In genomic region chr5:86665984-86666760, GRCh38 we compare ENCODE assay signal across 13 cellular contexts. TPM values are rescaled to one million over a fixed set of nuclear protein-coding genes. Genes with fewer than 3 reads are reported as not detected.
DNase-seq lines count a peak whose midpoint lies in the region; ATAC-seq and TF ChIP-seq lines count a peak whose summit lies in the region.
"Had no signal": no experiment of that assay in that cellular context is flagged by ENCODE, and none has a peak within 500 bp of the region (broad histone marks: within the 10 kb centered on the region; RNA-seq: fewer than 3 reads in every experiment).

No MANE protein-coding gene starts in this region.

- H3K4me3 Mint-ChIP-seq in CD8-positive, alpha-beta T cell: peak overlapping the region; percentile 81
- H3K4me3 Mint-ChIP-seq in activated CD4-positive, alpha-beta T cell treated with anti-CD3 and anti-CD28 coated beads, Interleukin-2, amount 10 ng/mL, durations not matched to agents 7 days and 5 days: no peak overlapping the region
- H3K4me3 Mint-ChIP-seq in glutamatergic neuron (ENCODE audit: unreplicated experiment): no peak overlapping the region

- no peaks in the 10 kb centered on the region for H3K4me1 ChIP-seq in CD8-positive, alpha-beta T cell (ENCODE audit: insufficient read depth, low read length)
- H3K4me1 ChIP-seq: gastrocnemius medialis, left lung had no signal

- peaks cover 9% of the 10 kb centered on the region for H3K27me3 Mint-ChIP-seq in CD8-positive, alpha-beta T cell (ENCODE audit: low read depth)
- H3K27me3 Mint-ChIP-seq in activated CD4-positive, alpha-beta T cell treated with anti-CD3 and anti-CD28 coated beads, Interleukin-2, amount 10 ng/mL, durations not matched to agents 7 days and 5 days: peaks cover 5% of the 10 kb centered on the region
- peaks cover 2% of the 10 kb centered on the region for H3K27me3 Mint-ChIP-seq in glutamatergic neuron (ENCODE audit: unreplicated experiment)

- peaks cover 13% of the 10 kb centered on the region for H3K4me1 Mint-ChIP-seq in CD8-positive, alpha-beta T cell (ENCODE audit: low read depth)
- H3K4me1 Mint-ChIP-seq in activated CD4-positive, alpha-beta T cell treated with anti-CD3 and anti-CD28 coated beads, Interleukin-2, amount 10 ng/mL, durations not matched to agents 7 days and 5 days: peaks cover 4% of the 10 kb centered on the region
- H3K4me1 Mint-ChIP-seq in glutamatergic neuron (ENCODE audit: low read depth, unreplicated experiment): no peaks in the 10 kb centered on the region

- POLR2A ChIA-PET in CD8-positive, alpha-beta T cell (lab: Charles Lee): interaction anchor here (1.0 kb wide), 1 partner anchor 49 kb away, joined by 3 read pairs; the partner anchor contains the start of gene COX7C
- POLR2A ChIA-PET in activated CD4-positive, alpha-beta T cell treated with anti-CD3 and anti-CD28 coated beads, Interleukin-2, amount 10 ng/mL, durations not matched to agents 7 days and 5 days (lab: Charles Lee): no interaction called here
- POLR2A ChIA-PET in GM10248 (lab: Yijun Ruan, JAX): no interaction called here

- no peaks in the 10 kb centered on the region for H3K27me3 ChIP-seq in CD8-positive, alpha-beta T cell (ENCODE audit: insufficient read depth, low read length)
- H3K27me3 ChIP-seq in H7 (ENCODE audit: control insufficient read depth, insufficient read depth, low read length): no peaks in the 10 kb centered on the region
- H3K27me3 ChIP-seq: gastrocnemius medialis, left lung had no signal

- no peaks in the 10 kb centered on the region for H3K36me3 Mint-ChIP-seq in CD8-positive, alpha-beta T cell
- H3K36me3 Mint-ChIP-seq in activated CD4-positive, alpha-beta T cell treated with anti-CD3 and anti-CD28 coated beads, Interleukin-2, amount 10 ng/mL, durations not matched to agents 7 days and 5 days (ENCODE audit: low read depth): no peaks in the 10 kb centered on the region
- H3K36me3 Mint-ChIP-seq in glutamatergic neuron (ENCODE audit: unreplicated experiment): peaks cover 7% of the 10 kb centered on the region

- H3K9me3 ChIP-seq in CD8-positive, alpha-beta T cell (ENCODE audit: low read length): no peaks in the 10 kb centered on the region
- H3K9me3 ChIP-seq: gastrocnemius medialis, left lung, thoracic aorta had no signal

- no peaks in the 10 kb centered on the region for H3K36me3 ChIP-seq in CD8-positive, alpha-beta T cell (ENCODE audit: insufficient read depth, low read length)
- H3K36me3 ChIP-seq in H7 (replicated peaks; ENCODE audit: control insufficient read depth, insufficient read depth, low read length): no peaks in the 10 kb centered on the region
- H3K36me3 ChIP-seq: gastrocnemius medialis, left lung, thoracic aorta had no signal

- peak overlapping the region; percentile 62 for H3K27ac Mint-ChIP-seq in CD8-positive, alpha-beta T cell
- H3K27ac Mint-ChIP-seq in activated CD4-positive, alpha-beta T cell treated with anti-CD3 and anti-CD28 coated beads, Interleukin-2, amount 10 ng/mL, durations not matched to agents 7 days and 5 days: no peak overlapping the region
- H3K27ac Mint-ChIP-seq in glutamatergic neuron (ENCODE audit: unreplicated experiment): no peak overlapping the region

- peak overlapping the region; percentile 14 for H3K4me3 ChIP-seq in CD8-positive, alpha-beta T cell (ENCODE audit: low read depth, low read length)
- H3K4me3 ChIP-seq in H7 (ENCODE audit: insufficient read depth, low read depth, low read length): peak overlapping the region; percentile 28; the same call in 1 of the 2 replicates
- H3K4me3 ChIP-seq: gastrocnemius medialis, left lung, thoracic aorta had no signal

- TF ChIP-seq CTCF in CD8-positive, alpha-beta T cell (IDR thresholded peaks at IDR 0.05): no peak
- TF ChIP-seq CTCF in glutamatergic neuron (IDR thresholded peaks at IDR 0.05; ENCODE audit: partially characterized antibody, unreplicated experiment) (no peak), GM10248 (IDR thresholded peaks at IDR 0.05; ENCODE audit: control extremely low read depth, extremely low read depth, low read depth, missing control alignments) (no peak)

- H3K27ac ChIP-seq in CD8-positive, alpha-beta T cell (ENCODE audit: low read depth, low read length): no peak overlapping the region
- H3K27ac ChIP-seq: gastrocnemius medialis, left lung, thoracic aorta had no signal

- CTCF ChIA-PET in CD8-positive, alpha-beta T cell (lab: Charles Lee): no interaction called here
- CTCF ChIA-PET in activated CD4-positive, alpha-beta T cell treated with anti-CD3 and anti-CD28 coated beads, Interleukin-2, amount 10 ng/mL, durations not matched to agents 7 days and 5 days (lab: Charles Lee): no interaction called here
- CTCF ChIA-PET in GM10248 (lab: Yijun Ruan, JAX): interaction anchor here (1.7 kb wide), 1 partner anchor 13 kb away, joined by 5 read pairs; no protein-coding TSS in a partner anchor

- ATAC-seq in CD8-positive, alpha-beta T cell: peak; percentile 79
- ATAC-seq in left colon (no peak), GM21576 (IDR thresholded peaks at IDR 0.05; ENCODE audit: unreplicated experiment) (no peak)
- ATAC-seq: gastrocnemius medialis, left lung had no signal

- intact Hi-C loops in CD8-positive, alpha-beta T cell (cut with DNase I, micrococcal nuclease): no loop called here
- intact Hi-C loops in left colon (cut with DNase I, micrococcal nuclease): no loop called here

- no peaks in the 10 kb centered on the region for H3K9me3 Mint-ChIP-seq in CD8-positive, alpha-beta T cell
- H3K9me3 Mint-ChIP-seq in activated CD4-positive, alpha-beta T cell treated with anti-CD3 and anti-CD28 coated beads, Interleukin-2, amount 10 ng/mL, durations not matched to agents 7 days and 5 days: no peaks in the 10 kb centered on the region
- no peaks in the 10 kb centered on the region for H3K9me3 Mint-ChIP-seq in glutamatergic neuron (ENCODE audit: unreplicated experiment)

- DNase-seq in CD8-positive, alpha-beta T cell: peak in 4 of 7 experiments; percentile 15 to 57 (median 32)
- DNase-seq in H7 (no peak), left colon (peak; percentile 25 to 39), glutamatergic neuron (no peak), GM10248 (ENCODE audit: extremely low spot score) (no peak), LoVo (ENCODE audit: low spot score) (no peak)
- DNase-seq in activated CD4-positive, alpha-beta T cell treated with anti-CD3 and anti-CD28 coated beads, Interleukin-2, amount 10 ng/mL, durations not matched to agents 7 days and 5 days: peak; percentile 7
- DNase-seq: cortex of kidney, gastrocnemius medialis, T-helper 9 cell had no signal

RNA-seq across cellular contexts. Expression of gene COX7C, which starts 48.4 kb away (rescaled TPM):
- 100 to 1,000 TPM; 432 to 495 TPM for total RNA-seq in CD8-positive, alpha-beta T cell
- total RNA-seq in H7 (2014; rRNA removed; shearing (Covaris generic)): 438 and 491 TPM in 2 replicates
- 100 to 1,000 TPM; 441 to 448 TPM for total RNA-seq in activated CD4-positive, alpha-beta T cell treated with anti-CD3 and anti-CD28 coated beads, Interleukin-2, amount 10 ng/mL, durations not matched to agents 7 days and 5 days
- total RNA-seq in left colon: 100 to 1,000 TPM; 795 to 917 TPM
- 489 TPM for total RNA-seq in glutamatergic neuron (ENCODE audit: unreplicated experiment)

Comparison
In these comparisons a context has a peak if more than half of its experiments do, and no peak if none do; other contexts are left out.
1. DNase-seq: peak in CD8-positive, alpha-beta T cell (4 of 7), activated CD4-positive, alpha-beta T cell treated with anti-CD3 and anti-CD28 coated beads, Interleukin-2, amount 10 ng/mL, durations not matched to agents 7 days and 5 days (single experiment) and left colon (2 of 2); none in H7 (single experiment), glutamatergic neuron (single experiment), GM10248 (single experiment) and LoVo (single experiment).